2 cellular contexts compared by ENCODE assay signal in the genomic region with DNA sequence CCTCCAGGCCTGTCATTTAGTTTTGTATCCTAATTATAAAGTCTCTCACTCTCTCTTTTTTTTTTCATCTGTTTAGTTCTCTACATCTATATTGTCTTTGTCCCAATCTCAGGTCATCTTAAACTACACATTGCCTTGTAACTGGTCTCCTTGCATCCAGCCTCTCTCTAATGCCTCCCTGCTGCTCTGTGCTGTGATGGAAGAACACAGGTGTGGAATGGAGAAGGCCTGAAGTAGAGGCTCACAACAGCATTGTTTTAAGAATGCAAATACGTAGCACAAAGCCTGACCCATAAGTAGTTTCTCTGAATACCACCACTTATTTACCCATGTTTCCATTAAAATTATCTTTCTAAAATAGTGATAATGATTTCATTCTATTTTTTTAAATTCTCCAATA.
TF ChIP-seq lines count a peak whose summit lies in the region.

No MANE protein-coding gene starts in this region.

TF ChIP-seq in IMR-90, 13 proteins besides CTCF, POLR2A, EP300 and RAD21 (continued from another document):
- TF ChIP-seq, protein P1, sequence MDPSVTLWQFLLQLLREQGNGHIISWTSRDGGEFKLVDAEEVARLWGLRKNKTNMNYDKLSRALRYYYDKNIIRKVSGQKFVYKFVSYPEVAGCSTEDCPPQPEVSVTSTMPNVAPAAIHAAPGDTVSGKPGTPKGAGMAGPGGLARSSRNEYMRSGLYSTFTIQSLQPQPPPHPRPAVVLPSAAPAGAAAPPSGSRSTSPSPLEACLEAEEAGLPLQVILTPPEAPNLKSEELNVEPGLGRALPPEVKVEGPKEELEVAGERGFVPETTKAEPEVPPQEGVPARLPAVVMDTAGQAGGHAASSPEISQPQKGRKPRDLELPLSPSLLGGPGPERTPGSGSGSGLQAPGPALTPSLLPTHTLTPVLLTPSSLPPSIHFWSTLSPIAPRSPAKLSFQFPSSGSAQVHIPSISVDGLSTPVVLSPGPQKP (IDR thresholded peaks at IDR 0.05; ENCODE audit: borderline replicate concordance, low read depth, low read length), result no peak
- no peak for TF ChIP-seq CEBPB (IDR thresholded peaks at IDR 0.05; ENCODE audit: low read depth, low read length)
- no peak for TF ChIP-seq BHLHE40 (IDR thresholded peaks at IDR 0.05; ENCODE audit: low read depth, low read length)
- TF ChIP-seq MXI1 (IDR thresholded peaks at IDR 0.05; ENCODE audit: borderline replicate concordance, low read depth, low read length), result no peak

TF ChIP-seq in WTC11, 78 proteins besides CTCF, POLR2A, EP300 and RAD21 (continued from another document):
- no peak for TF ChIP-seq OVOL2 (CRISPR knock-in tag; IDR thresholded peaks at IDR 0.05; ENCODE audit: borderline replicate concordance)
- TF ChIP-seq, protein P2, sequence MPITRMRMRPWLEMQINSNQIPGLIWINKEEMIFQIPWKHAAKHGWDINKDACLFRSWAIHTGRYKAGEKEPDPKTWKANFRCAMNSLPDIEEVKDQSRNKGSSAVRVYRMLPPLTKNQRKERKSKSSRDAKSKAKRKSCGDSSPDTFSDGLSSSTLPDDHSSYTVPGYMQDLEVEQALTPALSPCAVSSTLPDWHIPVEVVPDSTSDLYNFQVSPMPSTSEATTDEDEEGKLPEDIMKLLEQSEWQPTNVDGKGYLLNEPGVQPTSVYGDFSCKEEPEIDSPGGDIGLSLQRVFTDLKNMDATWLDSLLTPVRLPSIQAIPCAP (CRISPR knock-in tag; IDR thresholded peaks at IDR 0.05), result no peak
- TF ChIP-seq RELA (CRISPR knock-in tag; IDR thresholded peaks at IDR 0.05; ENCODE audit: borderline replicate concordance), result no peak
- no peak for TF ChIP-seq STAT6 (CRISPR knock-in tag; conservative IDR thresholded peaks at IDR 0.05; ENCODE audit: low read depth)
